In genomic region chr2:203758841-203759691, GRCh38 we compare ENCODE assay signal across 1 cellular context.
TF ChIP-seq lines count a peak whose summit lies in the region.

No MANE protein-coding gene starts in this region.

TF ChIP-seq in SK-N-SH, 30 proteins besides CTCF, POLR2A, EP300 and RAD21 (continued from another document):
- TF ChIP-seq USF1 (IDR thresholded peaks at IDR 0.05; ENCODE audit: borderline replicate concordance, low read depth) (no peak), POLR2AphosphoS5 (IDR thresholded peaks at IDR 0.05; ENCODE audit: low read depth, low read length) (no peak), EZH2phosphoT487 (IDR thresholded peaks at IDR 0.05; ENCODE audit: borderline replicate concordance, low read depth) (no peak), FOXM1 (IDR thresholded peaks at IDR 0.05; ENCODE audit: low read depth) (no peak), RFX5 (IDR thresholded peaks at IDR 0.05; ENCODE audit: low read length) (no peak)
